ENCODE assay signal across 9 cellular contexts in the genomic region with DNA sequence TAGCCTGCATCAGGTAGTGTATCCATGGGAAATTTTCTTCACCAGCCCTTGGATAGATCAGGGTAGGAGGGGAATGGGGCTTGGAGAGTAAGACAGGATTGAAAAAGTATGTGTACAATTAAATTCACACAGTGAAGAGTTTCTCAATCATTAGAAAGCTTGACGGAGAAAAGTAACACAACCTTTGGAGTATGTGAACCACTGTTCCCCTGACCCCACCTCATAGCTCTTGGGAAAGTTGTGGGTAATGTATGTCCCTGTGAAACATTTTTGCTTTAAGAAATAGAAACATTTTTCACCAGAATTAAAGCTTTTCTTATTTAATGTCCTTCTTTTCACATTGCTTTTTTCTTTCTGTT. TPM values are rescaled to one million over a fixed set of nuclear protein-coding genes. Genes with fewer than 3 reads are reported as not detected.
DNase-seq lines count a peak whose midpoint lies in the region; ATAC-seq and TF ChIP-seq lines count a peak whose summit lies in the region.
"Had no signal": no experiment of that assay in that cellular context is flagged by ENCODE, and none has a peak within 500 bp of the region (broad histone marks: within the 10 kb centered on the region; RNA-seq: fewer than 3 reads in every experiment).

No MANE protein-coding gene starts in this region.

- H3K36me3 ChIP-seq in colonic mucosa: no peaks in the 10 kb centered on the region

- no peaks in the 10 kb centered on the region for H3K9me3 ChIP-seq in colonic mucosa

- H3K9ac ChIP-seq in colonic mucosa (ENCODE audit: low read depth in 2 of 2, low read length in 2 of 2): peak overlapping the region in 1 of 2 donors; percentile 74

- H3K27ac ChIP-seq in colonic mucosa (peak overlapping the region; percentile 84), skin epidermis (peak overlapping the region in 18 of 21 experiments; percentile 38 to 94 (median 83))

- no peaks in the 10 kb centered on the region for H3K4me1 ChIP-seq in colonic mucosa

- intact Hi-C loops in colonic mucosa (cut with DNase I): no loop called here

- no peak for DNase-seq in colonic mucosa
- no peak for DNase-seq in RPMI8226
- no peak for DNase-seq in amygdala (lab: John Stamatoyannopoulos, UW)
- no peak for DNase-seq in GM03348 (ENCODE audit: low spot score)
- no peak for DNase-seq in stimulated activated naive CD4-positive, alpha-beta T cell (lab: John Stamatoyannopoulos, UW)

- H3K27me3 ChIP-seq in colonic mucosa: no peaks in the 10 kb centered on the region

- ATAC-seq in GM19351 (IDR thresholded peaks at IDR 0.05; ENCODE audit: unreplicated experiment) (peak; percentile 21), HG03060 (IDR thresholded peaks at IDR 0.05; ENCODE audit: low read depth, unreplicated experiment) (peak; percentile 5)

- TF ChIP-seq CTCF in colonic mucosa (IDR thresholded peaks at IDR 0.05): no peak

- H3K4me3 ChIP-seq in colonic mucosa (peak overlapping the region; percentile 35), skin epidermis (peak overlapping the region in 5 of 7 experiments; percentile 28 to 53 (median 38))

RNA-seq across cellular contexts. Expression of a gene that starts 0.3 kb away (rescaled TPM):
- 10 to 100 TPM; 68.7 to 73.7 TPM for total RNA-seq in colonic mucosa

RNA-seq across cellular contexts. Expression of a gene that starts 9.9 kb away (rescaled TPM):
- 10 to 100 TPM; 35.9 to 40.2 TPM for total RNA-seq in colonic mucosa
- total RNA-seq: kidney epithelial cell had no signal

RNA-seq across cellular contexts. Expression of a gene that starts 12.3 kb away (rescaled TPM):
- total RNA-seq in colonic mucosa: 10 to 100 TPM; 25.7 to 47.3 TPM
- total RNA-seq: kidney epithelial cell had no signal
